Comparison of ENCODE assay signal across 31 cellular contexts in the genomic region with DNA sequence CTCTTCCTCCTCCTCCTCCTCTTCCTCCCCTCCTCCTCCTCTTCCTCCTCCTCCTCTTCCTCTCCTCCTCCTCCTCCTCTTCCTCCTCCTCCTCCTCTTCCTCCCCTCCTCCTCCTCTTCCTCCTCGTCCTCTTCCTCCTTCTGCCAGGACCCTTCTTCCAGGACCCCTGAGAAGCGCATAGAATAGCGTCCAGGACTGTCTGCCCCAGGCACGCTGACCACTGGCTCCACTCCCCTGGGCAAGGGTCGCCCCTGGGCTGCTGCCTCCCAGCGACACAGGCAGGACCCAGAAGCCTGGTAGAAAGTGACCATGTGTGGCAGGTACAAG. TPM values are rescaled to one million over a fixed set of nuclear protein-coding genes. Genes with fewer than 3 reads are reported as not detected.
"Had no signal": no experiment of that assay in that cellular context is flagged by ENCODE, and none has a peak within 500 bp of the region (broad histone marks: within the 10 kb centered on the region; RNA-seq: fewer than 3 reads in every experiment).

No MANE protein-coding gene starts in this region.

- H3K4me3 Mint-ChIP-seq: effector memory CD8-positive, alpha-beta T cell; naive thymus-derived CD4-positive, alpha-beta T cell; nephron; neural progenitor cell; stimulated activated memory B cell treated with anti-CD40 and anti-IgM and Interleukin-4, amounts not matched to agents 10 μg/mL and 1 μg/mL and 100 μg/mL, for 72 hours; stimulated activated naive CD8-positive, alpha-beta T cell treated with anti-CD3 and anti-CD28 coated beads, Interleukin-15, amount 100 ng/mL, for 72 hours had no signal

- FAIRE-seq: endometrium, keratinocyte had no signal

- H3K27ac Mint-ChIP-seq: effector memory CD8-positive, alpha-beta T cell; naive thymus-derived CD4-positive, alpha-beta T cell; nephron; neural progenitor cell; stimulated activated memory B cell treated with anti-CD40 and anti-IgM and Interleukin-4, amounts not matched to agents 10 μg/mL and 1 μg/mL and 100 μg/mL, for 72 hours had no signal

- ATAC-seq: effector memory CD8-positive, alpha-beta T cell; left cardiac atrium; left lung; naive thymus-derived CD4-positive, alpha-beta T cell; stimulated activated memory B cell treated with anti-CD40 and anti-IgM and Interleukin-4, amounts not matched to agents 10 μg/mL and 1 μg/mL and 100 μg/mL, for 72 hours had no signal

- H3K36me3 Mint-ChIP-seq: naive thymus-derived CD4-positive, alpha-beta T cell; neural progenitor cell; stimulated activated memory B cell treated with anti-CD40 and anti-IgM and Interleukin-4, amounts not matched to agents 10 μg/mL and 1 μg/mL and 100 μg/mL, for 72 hours had no signal

- H3K4me1 Mint-ChIP-seq: naive thymus-derived CD4-positive, alpha-beta T cell; nephron; stimulated activated memory B cell treated with anti-CD40 and anti-IgM and Interleukin-4, amounts not matched to agents 10 μg/mL and 1 μg/mL and 100 μg/mL, for 72 hours; stimulated activated naive CD8-positive, alpha-beta T cell treated with anti-CD3 and anti-CD28 coated beads, Interleukin-15, amount 100 ng/mL, for 72 hours had no signal

- H3K9me3 Mint-ChIP-seq: effector memory CD8-positive, alpha-beta T cell; stimulated activated naive CD8-positive, alpha-beta T cell treated with anti-CD3 and anti-CD28 coated beads, Interleukin-15, amount 100 ng/mL, for 72 hours had no signal

- DNase-seq: cortex of kidney; effector memory CD8-positive, alpha-beta T cell; erythroblast; esophagus squamous epithelium; foreskin melanocyte; head of caudate nucleus; left cardiac atrium; mesendoderm; midbrain; naive thymus-derived CD4-positive, alpha-beta T cell; nucleus accumbens; sigmoid colon; stimulated activated CD4-positive, alpha-beta T cell treated with anti-CD3 and anti-CD28 coated beads, Interleukin-2, amount 100 ng/mL, for 24 hours; stimulated activated CD4-positive, alpha-beta T cell treated with anti-CD3 and anti-CD28 coated beads, Interleukin-4, amount 100 ng/mL, for 24 hours; stimulated activated naive CD8-positive, alpha-beta T cell treated with anti-CD3 and anti-CD28 coated beads, Interleukin-15, amount 100 ng/mL, for 72 hours; transverse colon; upper lobe of right lung; uterus had no signal

RNA-seq across cellular contexts. Expression of a gene that starts 42.4 kb away (rescaled TPM):
- total RNA-seq: dermis microvascular lymphatic vessel endothelial cell; esophagus squamous epithelium; left cardiac atrium; left lung; lung microvascular endothelial cell; mucosa of gallbladder; naive thymus-derived CD4-positive, alpha-beta T cell; osteocyte; right atrium auricular region; sigmoid colon; skeletal muscle tissue; suprapubic skin; transverse colon; upper lobe of right lung; uterus had no signal
